ENCODE assay signal across 7 cellular contexts in the genomic region with DNA sequence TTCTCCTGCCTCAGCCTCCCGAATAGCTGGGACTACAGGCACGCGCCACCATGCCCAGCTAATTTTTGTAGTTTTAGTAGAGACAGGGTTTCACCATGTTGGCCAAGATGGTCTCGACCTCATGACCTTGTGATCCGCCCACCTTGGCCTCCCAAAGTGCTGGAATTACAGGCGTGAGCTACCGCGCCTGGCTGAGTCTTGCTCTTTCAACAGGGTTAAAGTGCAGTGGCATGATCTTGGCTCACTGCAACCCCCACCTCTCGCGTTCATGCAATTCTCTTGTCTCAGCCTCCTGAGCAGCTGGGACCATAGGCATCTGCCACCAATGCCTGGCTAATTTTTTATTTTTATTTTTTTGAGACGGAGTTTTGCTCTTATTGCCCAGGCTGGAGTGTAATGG. TPM values are rescaled to one million over a fixed set of nuclear protein-coding genes. Genes with fewer than 3 reads are reported as not detected.
"Had no signal": no experiment of that assay in that cellular context is flagged by ENCODE, and none has a peak within 500 bp of the region (broad histone marks: within the 10 kb centered on the region; RNA-seq: fewer than 3 reads in every experiment).

No MANE protein-coding gene starts in this region.

RNA-seq across cellular contexts. Expression of a gene that starts 31.0 kb away (rescaled TPM):
- total RNA-seq: PC-3 had no signal

RNA-seq across cellular contexts. Expression of a gene that starts 43.1 kb away (rescaled TPM):
- total RNA-seq: PC-3 had no signal

RNA-seq across cellular contexts. Expression of a gene that starts 50.9 kb away (rescaled TPM):
- total RNA-seq: PC-3 had no signal

RNA-seq across cellular contexts. Expression of a gene that starts 59.9 kb away (rescaled TPM):
- total RNA-seq: LHCN-M2, MCF 10A, PC-3, Peyer's patch, Right ventricle myocardium superior, SJSA1 had no signal
- polyA plus RNA-seq: SK-N-SH had no signal
